11 cellular contexts compared by ENCODE assay signal in genomic region chr10:17669185-17669872, GRCh38. TPM values are rescaled to one million over a fixed set of nuclear protein-coding genes. Genes with fewer than 3 reads are reported as not detected.
DNase-seq lines count a peak whose midpoint lies in the region; ATAC-seq, FAIRE-seq and TF ChIP-seq lines count a peak whose summit lies in the region.
"Had no signal": no experiment of that assay in that cellular context is flagged by ENCODE, and none has a peak within 500 bp of the region (broad histone marks: within the 10 kb centered on the region; RNA-seq: fewer than 3 reads in every experiment).

No MANE protein-coding gene starts in this region.

- H3K9me3 ChIP-seq in SK-N-MC (ENCODE audit: low read depth, low read length) = no peaks in the 10 kb centered on the region
- H3K9me3 ChIP-seq in ovary = no peaks in the 10 kb centered on the region
- no peaks in the 10 kb centered on the region for H3K9me3 ChIP-seq in HAP-1
- H3K9me3 ChIP-seq: sigmoid colon had no signal

- DNase-seq in GM10266 (ENCODE audit: extremely low spot score) (peak; percentile 15), SK-N-MC (ENCODE audit: low read depth, low spot score) (no peak), ovary (no peak), HAP-1 (ENCODE audit: low spot score in 2 of 2) (no peak), foreskin keratinocyte (no peak), NOMO-1 (lab: John Stamatoyannopoulos, UW; ENCODE audit: unreplicated experiment in 2 of 2) (no peak)
- DNase-seq: DMS 273 treated with DMSO at 0.1 percent for 48 hours, IMR-90, sigmoid colon had no signal

- ATAC-seq in GM21576 (IDR thresholded peaks at IDR 0.05; ENCODE audit: unreplicated experiment) (peak; percentile 48), foreskin keratinocyte (no peak)

- in situ Hi-C loops in HAP-1 (cut with MboI; ENCODE audit: low sequenced_read_pairs) = no loop called here

- H3K27ac ChIP-seq in SK-N-MC = peak overlapping the region; percentile 73; the same call in 1 of the 2 replicates
- H3K27ac ChIP-seq in ovary = no peak overlapping the region
- H3K27ac ChIP-seq in foreskin keratinocyte = no peak overlapping the region
- H3K27ac ChIP-seq: sigmoid colon had no signal

- TF ChIP-seq EP300 in ovary (IDR thresholded peaks at IDR 0.05) = no peak

- H3K4me3 ChIP-seq in SK-N-MC = 0 out of 2 replicates have a peak overlapping the region, but pooled peaks have one; percentile 22
- no peak overlapping the region for H3K4me3 ChIP-seq in ovary
- H3K4me3 ChIP-seq in HAP-1 = no peak overlapping the region
- H3K4me3 ChIP-seq: sigmoid colon had no signal

- FAIRE-seq in colon (lab: Jason Lieb, UNC) = peak; percentile 55

- TF ChIP-seq CTCF in GM10266 (IDR thresholded peaks at IDR 0.05; ENCODE audit: control insufficient read depth, insufficient read depth, low read depth, missing control alignments) (no peak), ovary (IDR thresholded peaks at IDR 0.05) (no peak), foreskin keratinocyte (conservative IDR thresholded peaks at IDR 0.05) (no peak)

- H3K4me1 ChIP-seq in ovary (ENCODE audit: insufficient read depth) (peaks cover 10% of the 10 kb centered on the region), HAP-1 (peaks cover 15% of the 10 kb centered on the region), foreskin keratinocyte (peaks cover 41% of the 10 kb centered on the region)

- H3K9ac ChIP-seq in SK-N-MC (ENCODE audit: insufficient read length) = no peak overlapping the region

- intact Hi-C loops in ovary (cut with DNase I) = loop anchor here in 1 of 4 donors (10.0 kb wide), 1 partner anchor 985 kb away; the partner anchor contains the start of genes ARL5B and NSUN6

- H3K36me3 ChIP-seq in SK-N-MC (ENCODE audit: insufficient read depth, low read length) = no peaks in the 10 kb centered on the region
- H3K36me3 ChIP-seq in ovary = no peaks in the 10 kb centered on the region
- no peaks in the 10 kb centered on the region; the same call in 1 of the 2 replicates for H3K36me3 ChIP-seq in HAP-1 (replicated peaks)
- H3K36me3 ChIP-seq: sigmoid colon had no signal

- TF ChIP-seq POLR2A in ovary (IDR thresholded peaks at IDR 0.05) = no peak

- H3K27me3 ChIP-seq in ovary = no peaks in the 10 kb centered on the region
- H3K27me3 ChIP-seq in HAP-1 (ENCODE audit: low read depth) = no peaks in the 10 kb centered on the region
- H3K27me3 ChIP-seq in foreskin keratinocyte = no peaks in the 10 kb centered on the region
- H3K27me3 ChIP-seq: sigmoid colon had no signal

- WGBS in ovary, 3 donors = 66 to 74% (median 69%) methylated on average over 11 of the region's 11 CpGs

RNA-seq across cellular contexts. Expression of gene STAM, which starts 25.4 kb away (rescaled TPM):
- total RNA-seq in ovary (10 to 100 TPM; 14.4 to 24.7 (median 20.3) TPM), foreskin keratinocyte (28.4 and 29.4 TPM in 2 replicates)
- polyA plus RNA-seq in ovary (10 to 100 TPM; 10.7 to 24.0 TPM), foreskin keratinocyte (9.8 and 12.0 TPM in 2 replicates)

RNA-seq across cellular contexts. Expression of gene HACD1, which starts 52.2 kb away (rescaled TPM):
- total RNA-seq in ovary = 10 to 100 TPM in 1 of 7 donors, 1 to 10 TPM in 6; 6.4 to 11.7 (median 7.5) TPM
- polyA plus RNA-seq in ovary = 10 to 100 TPM in 1 of 2 donors, 1 to 10 TPM in 1; 4.8 to 13.6 TPM
- total RNA-seq in foreskin keratinocyte = 20.2 and 22.1 TPM in 2 replicates
- polyA plus RNA-seq in foreskin keratinocyte = 27.7 and 33.4 TPM in 2 replicates
